In the genomic region with DNA sequence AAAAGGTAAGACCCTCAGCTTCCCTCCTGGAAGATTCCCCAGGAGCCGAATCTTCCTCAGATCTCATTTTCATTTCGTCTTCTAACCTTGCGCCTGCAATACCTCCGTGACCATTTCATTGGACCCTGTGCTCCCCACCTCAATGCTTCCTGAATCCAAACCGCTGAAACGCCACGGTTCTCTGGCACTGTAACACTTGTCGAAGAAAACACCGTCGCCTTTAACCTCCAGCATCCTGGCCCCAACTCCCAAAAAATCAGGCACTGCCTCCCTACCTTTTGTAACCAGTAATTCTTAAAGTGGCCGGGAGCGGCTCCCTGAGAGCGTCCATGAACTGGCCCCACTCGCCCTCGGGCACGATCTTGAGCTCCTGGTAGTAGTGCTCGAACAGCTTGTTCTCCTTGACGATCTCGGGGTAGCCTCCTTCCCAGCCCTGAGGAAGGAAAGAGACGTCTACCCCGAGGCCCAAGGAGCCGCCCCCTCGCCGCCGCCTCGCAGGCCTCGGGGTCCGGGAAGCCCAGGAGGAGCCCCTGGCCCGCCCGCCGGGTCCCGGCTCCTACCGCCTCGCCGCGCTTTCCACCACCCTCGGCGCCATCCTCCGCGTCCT, we compare ENCODE assay signal across 8 cellular contexts. TPM values are rescaled to one million over a fixed set of nuclear protein-coding genes. Genes with fewer than 3 reads are reported as not detected.
DNase-seq lines count a peak whose midpoint lies in the region; ATAC-seq and TF ChIP-seq lines count a peak whose summit lies in the region.

No MANE protein-coding gene starts in this region.

- TF ChIP-seq POLR2A in gastroesophageal sphincter (IDR thresholded peaks at IDR 0.05): no peak

- DNase-seq in EL: peak; percentile 48
- no peak for DNase-seq in DMS153 (lab: John Stamatoyannopoulos, UW)
- DNase-seq in MV-4-11 (lab: John Stamatoyannopoulos, UW): no peak

- 1 to 3% methylated on average over 8 to 16 of the region's 40 CpGs for WGBS in gastroesophageal sphincter (ENCODE audit: low coverage in 1 of 2), 2 donors

- TF ChIP-seq CTCF in VCaP (conservative IDR thresholded peaks at IDR 0.05) (peak; percentile 23), gastroesophageal sphincter (IDR thresholded peaks at IDR 0.05) (peak in 1 of 4 experiments; percentile 27), parathyroid adenoma (IDR thresholded peaks at IDR 0.05) (no peak)

- H3K36me3 ChIP-seq in gastroesophageal sphincter (peaks cover 0 to 38% of the 10 kb centered on the region in 2 donors), parathyroid adenoma (ENCODE audit: control insufficient read depth, insufficient read depth, low read length) (no peaks in the 10 kb centered on the region)

- TF ChIP-seq EP300 in gastroesophageal sphincter (IDR thresholded peaks at IDR 0.05): no peak

- H3K4me3 ChIP-seq in gastroesophageal sphincter (peak overlapping the region; percentile 85 to 98), parathyroid adenoma (ENCODE audit: low read depth, low read length) (peak overlapping the region; percentile 74)

- ATAC-seq in GM19468 (IDR thresholded peaks at IDR 0.05; ENCODE audit: extremely low read depth, unreplicated experiment) (peak; percentile 1), HG03565 (IDR thresholded peaks at IDR 0.05; ENCODE audit: unreplicated experiment) (peak; percentile 7), gastroesophageal sphincter (peak; percentile 19)

- H3K9me3 ChIP-seq in gastroesophageal sphincter: no peaks in the 10 kb centered on the region
- no peaks in the 10 kb centered on the region for H3K9me3 ChIP-seq in parathyroid adenoma (ENCODE audit: control insufficient read depth, low read length)

- no peaks in the 10 kb centered on the region for H3K27me3 ChIP-seq in gastroesophageal sphincter
- no peaks in the 10 kb centered on the region for H3K27me3 ChIP-seq in parathyroid adenoma (ENCODE audit: control insufficient read depth, insufficient read depth, low read length)

- H2AFZ ChIP-seq in parathyroid adenoma: peak overlapping the region; percentile 96

- peaks cover 36% of the 10 kb centered on the region for H3K79me2 ChIP-seq in parathyroid adenoma

- peak overlapping the region; percentile 81 for H3K9ac ChIP-seq in parathyroid adenoma

- H3K27ac ChIP-seq in VCaP (peak overlapping the region; percentile 99), gastroesophageal sphincter (peak overlapping the region; percentile 74 to 91 (median 86)), parathyroid adenoma (peak overlapping the region; percentile 99)

- H3K4me2 ChIP-seq in parathyroid adenoma (ENCODE audit: low read length): peak overlapping the region; percentile 65

- peaks cover 0 to 62% (median 12%) of the 10 kb centered on the region in 3 donors for H3K4me1 ChIP-seq in gastroesophageal sphincter
- peaks cover 2% of the 10 kb centered on the region for H3K4me1 ChIP-seq in parathyroid adenoma

RNA-seq across cellular contexts. Expression of a gene that starts 0.4 kb away (rescaled TPM):
- total RNA-seq in gastroesophageal sphincter: 10 to 100 TPM; 34.0 to 50.3 (median 43.6) TPM

RNA-seq across cellular contexts. Expression of a gene that starts 0.8 kb away (rescaled TPM):
- total RNA-seq in gastroesophageal sphincter: 1 to 10 TPM; 2.2 to 5.6 (median 3.4) TPM
